ENCODE assay signal across 1 cellular context in the genomic region with DNA sequence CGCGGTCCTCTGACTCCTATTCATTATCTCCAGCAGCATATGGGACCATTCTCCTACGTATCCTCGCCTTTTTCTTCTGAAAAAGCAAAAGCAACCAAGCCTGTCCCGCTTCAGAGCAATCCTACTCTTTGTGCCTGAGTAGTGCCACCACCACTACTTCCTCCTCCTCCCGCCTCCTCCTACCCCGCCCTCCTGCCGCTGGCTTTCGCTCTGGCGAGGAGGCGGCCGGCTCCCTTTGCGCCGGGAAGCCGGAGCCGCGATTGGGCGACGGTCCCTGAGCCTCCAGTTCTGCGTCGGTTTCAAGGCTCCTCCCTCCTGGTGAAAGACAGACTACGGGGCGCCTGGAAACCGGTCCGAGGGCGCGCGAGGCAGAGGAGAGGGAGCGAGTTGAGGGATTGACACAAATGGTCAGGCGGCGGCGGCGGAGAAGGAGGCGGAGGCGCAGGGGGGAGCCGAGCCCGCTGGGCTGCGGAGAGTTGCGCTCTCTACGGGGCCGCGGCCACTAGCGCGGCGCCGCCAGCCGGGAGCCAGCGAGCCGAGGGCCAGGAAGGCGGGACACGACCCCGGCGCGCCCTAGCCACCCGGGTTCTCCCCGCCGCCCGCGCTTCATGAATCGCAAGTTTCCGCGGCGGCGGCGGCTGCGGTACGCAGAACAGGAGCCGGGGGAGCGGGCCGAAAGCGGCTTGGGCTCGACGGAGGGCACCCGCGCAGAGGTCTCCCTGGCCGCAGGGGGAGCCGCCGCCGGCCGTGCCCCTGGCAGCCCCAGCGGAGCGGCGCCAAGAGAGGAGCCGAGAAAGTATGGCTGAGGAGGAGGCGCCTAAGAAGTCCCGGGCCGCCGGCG.
TF ChIP-seq lines count a peak whose summit lies in the region.

A gene (plus strand): TSS at position 351 of the 841 bp plus-strand sequence. CDS start 448 bp downstream, at position 799.

TF ChIP-seq in HepG2, 621 proteins besides CTCF, POLR2A, EP300 and RAD21 (continued from another document and continues in another):
- TF ChIP-seq, protein P1, sequence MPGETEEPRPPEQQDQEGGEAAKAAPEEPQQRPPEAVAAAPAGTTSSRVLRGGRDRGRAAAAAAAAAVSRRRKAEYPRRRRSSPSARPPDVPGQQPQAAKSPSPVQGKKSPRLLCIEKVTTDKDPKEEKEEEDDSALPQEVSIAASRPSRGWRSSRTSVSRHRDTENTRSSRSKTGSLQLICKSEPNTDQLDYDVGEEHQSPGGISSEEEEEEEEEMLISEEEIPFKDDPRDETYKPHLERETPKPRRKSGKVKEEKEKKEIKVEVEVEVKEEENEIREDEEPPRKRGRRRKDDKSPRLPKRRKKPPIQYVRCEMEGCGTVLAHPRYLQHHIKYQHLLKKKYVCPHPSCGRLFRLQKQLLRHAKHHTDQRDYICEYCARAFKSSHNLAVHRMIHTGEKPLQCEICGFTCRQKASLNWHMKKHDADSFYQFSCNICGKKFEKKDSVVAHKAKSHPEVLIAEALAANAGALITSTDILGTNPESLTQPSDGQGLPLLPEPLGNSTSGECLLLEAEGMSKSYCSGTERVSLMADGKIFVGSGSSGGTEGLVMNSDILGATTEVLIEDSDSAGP (CRISPR knock-in tag; IDR thresholded peaks at IDR 0.05; ENCODE audit: borderline replicate concordance): peak; percentile 79; the same call in 1 of the 2 replicates
- TF ChIP-seq MAZ (IDR thresholded peaks at IDR 0.05; ENCODE audit: borderline replicate concordance, low read depth, low read length) (peak; percentile 57; the same call in 1 of the 2 replicates), MAZ (CRISPR knock-in tag; IDR thresholded peaks at IDR 0.05; ENCODE audit: low read depth) (0 out of 2 replicates have a peak, but pooled peaks have one; percentile 50), ZKSCAN8 (CRISPR knock-in tag; IDR thresholded peaks at IDR 0.05; ENCODE audit: borderline replicate concordance) (peak; percentile 57; the same call in 1 of the 2 replicates), NR2C2 (CRISPR knock-in tag; IDR thresholded peaks at IDR 0.05; ENCODE audit: borderline replicate concordance) (no peak), ZNF619 (CRISPR knock-in tag; IDR thresholded peaks at IDR 0.05) (0 out of 2 replicates have a peak, but pooled peaks have one; percentile 32), POLR2AphosphoS2 (IDR thresholded peaks at IDR 0.05; ENCODE audit: low read depth, low read length) (no peak), NFKB2 (CRISPR knock-in tag; IDR thresholded peaks at IDR 0.05; ENCODE audit: borderline replicate concordance) (no peak), GATAD2A (CRISPR knock-in tag; IDR thresholded peaks at IDR 0.05) (peak; percentile 65), PHF8 (CRISPR knock-in tag; IDR thresholded peaks at IDR 0.05) (peak; percentile 48), ZMYM3 (CRISPR knock-in tag; IDR thresholded peaks at IDR 0.05) (peak; percentile 67), ZNF589 (CRISPR knock-in tag; conservative IDR thresholded peaks at IDR 0.05) (peak; percentile 18; the same call in 1 of the 2 replicates), ATF7-NPFF (CRISPR knock-in tag; IDR thresholded peaks at IDR 0.05; ENCODE audit: low read depth) (peak; percentile 57; the same call in 1 of the 2 replicates), ZNF230 (CRISPR knock-in tag; IDR thresholded peaks at IDR 0.05) (0 out of 2 replicates have a peak, but pooled peaks have one; percentile 18), POGZ (CRISPR knock-in tag; IDR thresholded peaks at IDR 0.05) (peak; percentile 71), DMAP1 (CRISPR knock-in tag; IDR thresholded peaks at IDR 0.05) (no peak; the same call in 1 of the 2 replicates), PTBP1 (IDR thresholded peaks at IDR 0.05; ENCODE audit: low read depth, low read length, poor library complexity, severe bottlenecking) (peak; percentile 100), TCF12 (IDR thresholded peaks at IDR 0.05) (no peak), TCF12 (CRISPR knock-in tag; IDR thresholded peaks at IDR 0.05) (0 out of 2 replicates have a peak, but pooled peaks have one; percentile 68), HNRNPLL (IDR thresholded peaks at IDR 0.05; ENCODE audit: low read depth, low read length, poor library complexity, severe bottlenecking) (peak; percentile 100), HIVEP1 (CRISPR knock-in tag; IDR thresholded peaks at IDR 0.05) (0 out of 2 replicates have a peak, but pooled peaks have one; percentile 21), ZNF451 (CRISPR knock-in tag; IDR thresholded peaks at IDR 0.05) (peak; percentile 23; the same call in 1 of the 2 replicates), KAT7 (CRISPR knock-in tag; IDR thresholded peaks at IDR 0.05; ENCODE audit: borderline replicate concordance) (peak; percentile 46; the same call in 1 of the 2 replicates)
- TF ChIP-seq, protein P2, sequence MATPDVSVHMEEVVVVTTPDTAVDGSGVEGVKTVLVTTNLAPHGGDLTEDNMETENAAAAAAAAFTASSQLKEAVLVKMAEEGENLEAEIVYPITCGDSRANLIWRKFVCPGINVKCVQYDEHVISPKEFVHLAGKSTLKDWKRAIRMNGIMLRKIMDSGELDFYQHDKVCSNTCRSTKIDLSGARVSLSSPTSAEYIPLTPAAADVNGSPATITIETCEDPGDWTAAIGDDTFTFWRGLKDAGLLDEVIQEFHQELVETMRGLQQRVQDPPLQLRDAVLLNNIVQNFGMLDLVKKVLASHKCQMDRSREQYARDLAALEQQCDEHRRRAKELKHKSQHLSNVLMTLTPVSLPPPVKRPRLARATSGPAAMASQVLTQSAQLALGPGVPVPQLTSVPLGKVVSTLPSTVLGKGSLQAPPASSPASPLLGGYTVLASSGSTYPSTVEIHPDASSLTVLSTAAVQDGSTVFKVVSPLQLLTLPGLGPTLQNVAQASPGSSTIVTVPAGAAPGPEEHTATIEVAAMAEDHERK (CRISPR knock-in tag; IDR thresholded peaks at IDR 0.05; ENCODE audit: low read depth): no peak
- TF ChIP-seq, protein P3, sequence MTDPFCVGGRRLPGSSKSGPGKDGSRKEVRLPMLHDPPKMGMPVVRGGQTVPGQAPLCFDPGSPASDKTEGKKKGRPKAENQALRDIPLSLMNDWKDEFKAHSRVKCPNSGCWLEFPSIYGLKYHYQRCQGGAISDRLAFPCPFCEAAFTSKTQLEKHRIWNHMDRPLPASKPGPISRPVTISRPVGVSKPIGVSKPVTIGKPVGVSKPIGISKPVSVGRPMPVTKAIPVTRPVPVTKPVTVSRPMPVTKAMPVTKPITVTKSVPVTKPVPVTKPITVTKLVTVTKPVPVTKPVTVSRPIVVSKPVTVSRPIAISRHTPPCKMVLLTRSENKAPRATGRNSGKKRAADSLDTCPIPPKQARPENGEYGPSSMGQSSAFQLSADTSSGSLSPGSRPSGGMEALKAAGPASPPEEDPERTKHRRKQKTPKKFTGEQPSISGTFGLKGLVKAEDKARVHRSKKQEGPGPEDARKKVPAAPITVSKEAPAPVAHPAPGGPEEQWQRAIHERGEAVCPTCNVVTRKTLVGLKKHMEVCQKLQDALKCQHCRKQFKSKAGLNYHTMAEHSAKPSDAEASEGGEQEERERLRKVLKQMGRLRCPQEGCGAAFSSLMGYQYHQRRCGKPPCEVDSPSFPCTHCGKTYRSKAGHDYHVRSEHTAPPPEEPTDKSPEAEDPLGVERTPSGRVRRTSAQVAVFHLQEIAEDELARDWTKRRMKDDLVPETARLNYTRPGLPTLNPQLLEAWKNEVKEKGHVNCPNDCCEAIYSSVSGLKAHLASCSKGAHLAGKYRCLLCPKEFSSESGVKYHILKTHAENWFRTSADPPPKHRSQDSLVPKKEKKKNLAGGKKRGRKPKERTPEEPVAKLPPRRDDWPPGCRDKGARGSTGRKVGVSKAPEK (CRISPR knock-in tag; IDR thresholded peaks at IDR 0.05; ENCODE audit: borderline replicate concordance): 0 out of 2 replicates have a peak, but pooled peaks have one; percentile 48
- TF ChIP-seq, protein P4, sequence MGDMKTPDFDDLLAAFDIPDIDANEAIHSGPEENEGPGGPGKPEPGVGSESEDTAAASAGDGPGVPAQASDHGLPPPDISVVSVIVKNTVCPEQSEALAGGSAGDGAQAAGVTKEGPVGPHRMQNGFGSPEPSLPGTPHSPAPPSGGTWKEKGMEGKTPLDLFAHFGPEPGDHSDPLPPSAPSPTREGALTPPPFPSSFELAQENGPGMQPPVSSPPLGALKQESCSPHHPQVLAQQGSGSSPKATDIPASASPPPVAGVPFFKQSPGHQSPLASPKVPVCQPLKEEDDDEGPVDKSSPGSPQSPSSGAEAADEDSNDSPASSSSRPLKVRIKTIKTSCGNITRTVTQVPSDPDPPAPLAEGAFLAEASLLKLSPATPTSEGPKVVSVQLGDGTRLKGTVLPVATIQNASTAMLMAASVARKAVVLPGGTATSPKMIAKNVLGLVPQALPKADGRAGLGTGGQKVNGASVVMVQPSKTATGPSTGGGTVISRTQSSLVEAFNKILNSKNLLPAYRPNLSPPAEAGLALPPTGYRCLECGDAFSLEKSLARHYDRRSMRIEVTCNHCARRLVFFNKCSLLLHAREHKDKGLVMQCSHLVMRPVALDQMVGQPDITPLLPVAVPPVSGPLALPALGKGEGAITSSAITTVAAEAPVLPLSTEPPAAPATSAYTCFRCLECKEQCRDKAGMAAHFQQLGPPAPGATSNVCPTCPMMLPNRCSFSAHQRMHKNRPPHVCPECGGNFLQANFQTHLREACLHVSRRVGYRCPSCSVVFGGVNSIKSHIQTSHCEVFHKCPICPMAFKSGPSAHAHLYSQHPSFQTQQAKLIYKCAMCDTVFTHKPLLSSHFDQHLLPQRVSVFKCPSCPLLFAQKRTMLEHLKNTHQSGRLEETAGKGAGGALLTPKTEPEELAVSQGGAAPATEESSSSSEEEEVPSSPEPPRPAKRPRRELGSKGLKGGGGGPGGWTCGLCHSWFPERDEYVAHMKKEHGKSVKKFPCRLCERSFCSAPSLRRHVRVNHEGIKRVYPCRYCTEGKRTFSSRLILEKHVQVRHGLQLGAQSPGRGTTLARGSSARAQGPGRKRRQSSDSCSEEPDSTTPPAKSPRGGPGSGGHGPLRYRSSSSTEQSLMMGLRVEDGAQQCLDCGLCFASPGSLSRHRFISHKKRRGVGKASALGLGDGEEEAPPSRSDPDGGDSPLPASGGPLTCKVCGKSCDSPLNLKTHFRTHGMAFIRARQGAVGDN (CRISPR knock-in tag; IDR thresholded peaks at IDR 0.05): peak; percentile 73
- TF ChIP-seq, protein P5, sequence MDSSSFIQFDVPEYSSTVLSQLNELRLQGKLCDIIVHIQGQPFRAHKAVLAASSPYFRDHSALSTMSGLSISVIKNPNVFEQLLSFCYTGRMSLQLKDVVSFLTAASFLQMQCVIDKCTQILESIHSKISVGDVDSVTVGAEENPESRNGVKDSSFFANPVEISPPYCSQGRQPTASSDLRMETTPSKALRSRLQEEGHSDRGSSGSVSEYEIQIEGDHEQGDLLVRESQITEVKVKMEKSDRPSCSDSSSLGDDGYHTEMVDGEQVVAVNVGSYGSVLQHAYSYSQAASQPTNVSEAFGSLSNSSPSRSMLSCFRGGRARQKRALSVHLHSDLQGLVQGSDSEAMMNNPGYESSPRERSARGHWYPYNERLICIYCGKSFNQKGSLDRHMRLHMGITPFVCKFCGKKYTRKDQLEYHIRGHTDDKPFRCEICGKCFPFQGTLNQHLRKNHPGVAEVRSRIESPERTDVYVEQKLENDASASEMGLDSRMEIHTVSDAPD (CRISPR knock-in tag; IDR thresholded peaks at IDR 0.05): peak; percentile 65; the same call in 1 of the 2 replicates
- TF ChIP-seq, protein P6, sequence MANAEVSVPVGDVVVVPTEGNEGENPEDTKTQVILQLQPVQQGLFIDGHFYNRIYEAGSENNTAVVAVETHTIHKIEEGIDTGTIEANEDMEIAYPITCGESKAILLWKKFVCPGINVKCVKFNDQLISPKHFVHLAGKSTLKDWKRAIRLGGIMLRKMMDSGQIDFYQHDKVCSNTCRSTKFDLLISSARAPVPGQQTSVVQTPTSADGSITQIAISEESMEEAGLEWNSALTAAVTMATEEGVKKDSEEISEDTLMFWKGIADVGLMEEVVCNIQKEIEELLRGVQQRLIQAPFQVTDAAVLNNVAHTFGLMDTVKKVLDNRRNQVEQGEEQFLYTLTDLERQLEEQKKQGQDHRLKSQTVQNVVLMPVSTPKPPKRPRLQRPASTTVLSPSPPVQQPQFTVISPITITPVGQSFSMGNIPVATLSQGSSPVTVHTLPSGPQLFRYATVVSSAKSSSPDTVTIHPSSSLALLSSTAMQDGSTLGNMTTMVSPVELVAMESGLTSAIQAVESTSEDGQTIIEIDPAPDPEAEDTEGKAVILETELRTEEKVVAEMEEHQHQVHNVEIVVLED (CRISPR knock-in tag; IDR thresholded peaks at IDR 0.05; ENCODE audit: borderline replicate concordance): peak; percentile 49; the same call in 1 of the 2 replicates
- TF ChIP-seq, protein P7, sequence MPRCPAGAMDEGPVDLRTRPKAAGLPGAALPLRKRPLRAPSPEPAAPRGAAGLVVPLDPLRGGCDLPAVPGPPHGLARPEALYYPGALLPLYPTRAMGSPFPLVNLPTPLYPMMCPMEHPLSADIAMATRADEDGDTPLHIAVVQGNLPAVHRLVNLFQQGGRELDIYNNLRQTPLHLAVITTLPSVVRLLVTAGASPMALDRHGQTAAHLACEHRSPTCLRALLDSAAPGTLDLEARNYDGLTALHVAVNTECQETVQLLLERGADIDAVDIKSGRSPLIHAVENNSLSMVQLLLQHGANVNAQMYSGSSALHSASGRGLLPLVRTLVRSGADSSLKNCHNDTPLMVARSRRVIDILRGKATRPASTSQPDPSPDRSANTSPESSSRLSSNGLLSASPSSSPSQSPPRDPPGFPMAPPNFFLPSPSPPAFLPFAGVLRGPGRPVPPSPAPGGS (CRISPR knock-in tag; IDR thresholded peaks at IDR 0.05): no peak
- TF ChIP-seq, protein P8, sequence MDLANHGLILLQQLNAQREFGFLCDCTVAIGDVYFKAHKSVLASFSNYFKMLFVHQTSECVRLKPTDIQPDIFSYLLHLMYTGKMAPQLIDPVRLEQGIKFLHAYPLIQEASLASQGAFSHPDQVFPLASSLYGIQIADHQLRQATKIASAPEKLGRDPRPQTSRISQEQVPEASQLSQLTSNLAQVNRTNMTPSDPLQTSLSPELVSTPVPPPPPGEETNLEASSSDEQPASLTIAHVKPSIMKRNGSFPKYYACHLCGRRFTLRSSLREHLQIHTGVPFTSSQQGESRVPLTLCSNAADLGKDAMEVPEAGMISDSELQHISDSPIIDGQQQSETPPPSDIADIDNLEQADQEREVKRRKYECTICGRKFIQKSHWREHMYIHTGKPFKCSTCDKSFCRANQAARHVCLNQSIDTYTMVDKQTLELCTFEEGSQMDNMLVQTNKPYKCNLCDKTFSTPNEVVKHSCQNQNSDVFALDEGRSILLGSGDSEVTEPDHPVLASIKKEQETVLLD (CRISPR knock-in tag; IDR thresholded peaks at IDR 0.05; ENCODE audit: low read depth): no peak
- TF ChIP-seq, protein P9, sequence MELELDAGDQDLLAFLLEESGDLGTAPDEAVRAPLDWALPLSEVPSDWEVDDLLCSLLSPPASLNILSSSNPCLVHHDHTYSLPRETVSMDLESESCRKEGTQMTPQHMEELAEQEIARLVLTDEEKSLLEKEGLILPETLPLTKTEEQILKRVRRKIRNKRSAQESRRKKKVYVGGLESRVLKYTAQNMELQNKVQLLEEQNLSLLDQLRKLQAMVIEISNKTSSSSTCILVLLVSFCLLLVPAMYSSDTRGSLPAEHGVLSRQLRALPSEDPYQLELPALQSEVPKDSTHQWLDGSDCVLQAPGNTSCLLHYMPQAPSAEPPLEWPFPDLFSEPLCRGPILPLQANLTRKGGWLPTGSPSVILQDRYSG (CRISPR knock-in tag; IDR thresholded peaks at IDR 0.05): no peak
